In the genomic region with DNA sequence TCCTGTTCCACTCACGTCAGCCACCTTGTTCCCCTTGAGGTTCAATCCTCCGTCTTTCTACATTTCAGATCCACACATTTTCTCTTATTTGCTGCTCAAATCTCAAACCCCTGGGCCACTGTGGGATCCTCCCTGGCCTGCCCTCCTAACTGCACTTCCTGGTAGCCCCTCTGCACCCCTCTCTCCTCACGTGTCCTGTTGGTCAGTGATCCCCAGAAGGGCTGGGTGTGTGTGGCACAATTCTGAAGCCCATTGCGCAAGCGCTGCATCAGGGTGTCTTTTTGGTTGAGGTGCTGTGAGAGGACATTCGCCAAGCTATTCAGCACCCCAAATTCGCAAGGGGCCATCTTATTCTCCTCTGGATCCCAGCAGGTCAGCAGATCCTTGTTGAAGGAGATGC, we compare ENCODE assay signal across 33 cellular contexts. TPM values are rescaled to one million over a fixed set of nuclear protein-coding genes. Genes with fewer than 3 reads are reported as not detected.
DNase-seq lines count a peak whose midpoint lies in the region; ATAC-seq lines count a peak whose summit lies in the region.
"Had no signal": no experiment of that assay in that cellular context is flagged by ENCODE, and none has a peak within 500 bp of the region (broad histone marks: within the 10 kb centered on the region; RNA-seq: fewer than 3 reads in every experiment).

No MANE protein-coding gene starts in this region.

- no peak overlapping the region for H3K4me2 ChIP-seq in Karpas-422 (ENCODE audit: low read depth, low read length, poor library complexity, severe bottlenecking)

- H3K36me3 Mint-ChIP-seq in activated CD4-positive, alpha-beta T cell treated with anti-CD3 and anti-CD28 coated beads, Interleukin-2, amount 10 ng/mL, durations not matched to agents 24 days and 14 days (ENCODE audit: low read depth), result peaks cover 2% of the 10 kb centered on the region
- no peaks in the 10 kb centered on the region for H3K36me3 Mint-ChIP-seq in activated CD4-positive, alpha-beta T cell treated with anti-CD3 and anti-CD28 coated beads for 36 hours (ENCODE audit: low read depth)
- peaks cover 92% of the 10 kb centered on the region for H3K36me3 Mint-ChIP-seq in dendritic cell treated with granulocyte-macrophage colony-stimulating factor and Interleukin-4, amounts not matched to agents 40 ng/mL and 50 ng/mL, for 4 days (ENCODE audit: low read depth)
- peaks cover 59 to 78% of the 10 kb centered on the region in 2 donors for H3K36me3 Mint-ChIP-seq in stimulated activated naive B cell treated with anti-CD40 and anti-IgM and Interleukin-4, amounts not matched to agents 10 μg/mL and 1 μg/mL and 100 μg/mL, for 72 hours

- H4K20me1 ChIP-seq in Karpas-422 (ENCODE audit: insufficient read depth, low read depth, low read length), result no peaks in the 10 kb centered on the region

- H3K79me2 ChIP-seq in Karpas-422 (ENCODE audit: low read length), result peaks cover 17% of the 10 kb centered on the region
- H3K79me2 ChIP-seq: parathyroid adenoma had no signal

- ATAC-seq in activated CD4-positive, alpha-beta T cell treated with anti-CD3 and anti-CD28 coated beads for 36 hours, result no peak
- ATAC-seq in stimulated activated naive B cell treated with anti-CD40 and anti-IgM and Interleukin-4, amounts not matched to agents 10 μg/mL and 1 μg/mL and 100 μg/mL, for 72 hours (replicated peaks), result no peak
- ATAC-seq: effector memory CD8-positive, alpha-beta T cell; left cardiac atrium had no signal

- no peak overlapping the region for H3K27ac ChIP-seq in Karpas-422 (ENCODE audit: low read length)
- H3K27ac ChIP-seq: 22Rv1, C4-2B, cardiac muscle cell, colonic mucosa, parathyroid adenoma, tibial artery had no signal

- peaks cover 5% of the 10 kb centered on the region for H3K27me3 Mint-ChIP-seq in activated CD4-positive, alpha-beta T cell treated with anti-CD3 and anti-CD28 coated beads, Interleukin-2, amount 10 ng/mL, durations not matched to agents 24 days and 14 days
- no peaks in the 10 kb centered on the region for H3K27me3 Mint-ChIP-seq in activated CD4-positive, alpha-beta T cell treated with anti-CD3 and anti-CD28 coated beads for 36 hours
- H3K27me3 Mint-ChIP-seq in dendritic cell treated with granulocyte-macrophage colony-stimulating factor and Interleukin-4, amounts not matched to agents 40 ng/mL and 50 ng/mL, for 4 days, result no peaks in the 10 kb centered on the region
- no peaks in the 10 kb centered on the region for H3K27me3 Mint-ChIP-seq in stimulated activated naive B cell treated with anti-CD40 and anti-IgM and Interleukin-4, amounts not matched to agents 10 μg/mL and 1 μg/mL and 100 μg/mL, for 72 hours
- H3K27me3 Mint-ChIP-seq: activated naive CD8-positive, alpha-beta T cell; effector memory CD8-positive, alpha-beta T cell had no signal

- POLR2A ChIA-PET in activated CD4-positive, alpha-beta T cell treated with anti-CD3 and anti-CD28 coated beads for 36 hours (lab: Charles Lee), result interaction anchor here (1.4 kb wide), 1 partner anchor 34 kb away, joined by 6 read pairs; no protein-coding TSS in a partner anchor

- H3K4me1 Mint-ChIP-seq in activated CD4-positive, alpha-beta T cell treated with anti-CD3 and anti-CD28 coated beads, Interleukin-2, amount 10 ng/mL, durations not matched to agents 24 days and 14 days, result peaks cover 34% of the 10 kb centered on the region
- peaks cover 38% of the 10 kb centered on the region for H3K4me1 Mint-ChIP-seq in activated CD4-positive, alpha-beta T cell treated with anti-CD3 and anti-CD28 coated beads for 36 hours
- peaks cover 77% of the 10 kb centered on the region for H3K4me1 Mint-ChIP-seq in dendritic cell treated with granulocyte-macrophage colony-stimulating factor and Interleukin-4, amounts not matched to agents 40 ng/mL and 50 ng/mL, for 4 days (ENCODE audit: low read depth)
- peaks cover 57 to 77% of the 10 kb centered on the region in 2 donors for H3K4me1 Mint-ChIP-seq in stimulated activated naive B cell treated with anti-CD40 and anti-IgM and Interleukin-4, amounts not matched to agents 10 μg/mL and 1 μg/mL and 100 μg/mL, for 72 hours

- H2AFZ ChIP-seq in Karpas-422 (ENCODE audit: low read length), result no peak overlapping the region
- H2AFZ ChIP-seq: parathyroid adenoma had no signal

- H3K4me1 ChIP-seq in Karpas-422 (ENCODE audit: low read length), result peaks cover 45% of the 10 kb centered on the region
- H3K4me1 ChIP-seq: Caco-2, colonic mucosa had no signal

- H3K9me3 Mint-ChIP-seq in activated CD4-positive, alpha-beta T cell treated with anti-CD3 and anti-CD28 coated beads, Interleukin-2, amount 10 ng/mL, durations not matched to agents 24 days and 14 days, result no peaks in the 10 kb centered on the region
- H3K9me3 Mint-ChIP-seq in activated CD4-positive, alpha-beta T cell treated with anti-CD3 and anti-CD28 coated beads for 36 hours (ENCODE audit: low read depth), result no peaks in the 10 kb centered on the region
- H3K9me3 Mint-ChIP-seq in dendritic cell treated with granulocyte-macrophage colony-stimulating factor and Interleukin-4, amounts not matched to agents 40 ng/mL and 50 ng/mL, for 4 days, result no peaks in the 10 kb centered on the region
- peaks cover 0 to 2% of the 10 kb centered on the region in 2 donors for H3K9me3 Mint-ChIP-seq in stimulated activated naive B cell treated with anti-CD40 and anti-IgM and Interleukin-4, amounts not matched to agents 10 μg/mL and 1 μg/mL and 100 μg/mL, for 72 hours
- H3K9me3 Mint-ChIP-seq: effector memory CD8-positive, alpha-beta T cell; immature natural killer cell; neural crest cell had no signal

- no peaks in the 10 kb centered on the region for H3K27me3 ChIP-seq in Karpas-422 (ENCODE audit: low read length)
- H3K27me3 ChIP-seq: colonic mucosa, stomach had no signal

- H3K9ac ChIP-seq in Karpas-422 (ENCODE audit: low read length), result no peak overlapping the region
- H3K9ac ChIP-seq: parathyroid adenoma had no signal

- no peak overlapping the region for H3K4me3 Mint-ChIP-seq in activated CD4-positive, alpha-beta T cell treated with anti-CD3 and anti-CD28 coated beads, Interleukin-2, amount 10 ng/mL, durations not matched to agents 24 days and 14 days
- H3K4me3 Mint-ChIP-seq in activated CD4-positive, alpha-beta T cell treated with anti-CD3 and anti-CD28 coated beads for 36 hours, result no peak overlapping the region
- peak overlapping the region; percentile 77 for H3K4me3 Mint-ChIP-seq in dendritic cell treated with granulocyte-macrophage colony-stimulating factor and Interleukin-4, amounts not matched to agents 40 ng/mL and 50 ng/mL, for 4 days
- H3K4me3 Mint-ChIP-seq in stimulated activated naive B cell treated with anti-CD40 and anti-IgM and Interleukin-4, amounts not matched to agents 10 μg/mL and 1 μg/mL and 100 μg/mL, for 72 hours, result peak overlapping the region; percentile 83 to 87
- H3K4me3 Mint-ChIP-seq: activated naive CD8-positive, alpha-beta T cell; effector memory CD8-positive, alpha-beta T cell; immature natural killer cell; neural crest cell had no signal

- H3K9me3 ChIP-seq in Karpas-422 (ENCODE audit: low read length), result no peaks in the 10 kb centered on the region
- H3K9me3 ChIP-seq: Caco-2, colonic mucosa, stomach, tibial artery had no signal

- CTCF ChIA-PET in activated CD4-positive, alpha-beta T cell treated with anti-CD3 and anti-CD28 coated beads for 36 hours (lab: Charles Lee), result interaction anchor here (7.2 to 7.6 kb wide), 2 partner anchors 16 to 47 kb away, joined by 87 to 137 read pairs; a partner anchor contains a TSS

- peaks cover 14% of the 10 kb centered on the region for H3K36me3 ChIP-seq in Karpas-422 (ENCODE audit: insufficient read depth, low read length)
- H3K36me3 ChIP-seq: cardiac muscle cell, colonic mucosa, tibial artery had no signal

- no peaks in the 10 kb centered on the region for H3K9me2 ChIP-seq in Karpas-422 (replicated peaks; ENCODE audit: insufficient read depth, low read length)

- peak; percentile 55 for DNase-seq in activated CD4-positive, alpha-beta T cell treated with anti-CD3 and anti-CD28 coated beads, Interleukin-2, amount 10 ng/mL, durations not matched to agents 24 days and 14 days
- DNase-seq in activated CD4-positive, alpha-beta T cell treated with anti-CD3 and anti-CD28 coated beads for 36 hours, result no peak
- DNase-seq in Karpas-422 (peak; percentile 40), OCI-M1 (lab: John Stamatoyannopoulos, UW) (no peak), NCI-H2029 (lab: John Stamatoyannopoulos, UW) (no peak), OCI-M2 (lab: John Stamatoyannopoulos, UW; ENCODE audit: unreplicated experiment) (no peak)
- no peak for DNase-seq in stimulated activated naive B cell treated with anti-CD40 and anti-IgM and Interleukin-4, amounts not matched to agents 10 μg/mL and 1 μg/mL and 100 μg/mL, for 72 hours
- DNase-seq: activated CD4-positive, alpha-beta T cell treated with anti-CD3 and anti-CD28 coated beads for 4 hours; activated CD8-positive, alpha-beta memory T cell treated with anti-CD3 and anti-CD28 coated beads for 24 hours; activated effector memory CD4-positive, alpha-beta T cell treated with anti-CD3 and anti-CD28 coated beads, Interleukin-2, amount 50 U/mL, for 16 hours; activated T-cell treated with anti-CD3 and anti-CD28 coated beads, Interleukin-2, amount 50 U/mL, for 1 hour; Caco-2; colonic mucosa; effector memory CD8-positive, alpha-beta T cell; GOT3; immature natural killer cell; left cardiac atrium; mesenchymal stem cell; NCI-H146; NCI-H2107; NCI-H345; retina; stomach; SW 1271; tibial artery had no signal

- no peak overlapping the region for H3K27ac Mint-ChIP-seq in activated CD4-positive, alpha-beta T cell treated with anti-CD3 and anti-CD28 coated beads, Interleukin-2, amount 10 ng/mL, durations not matched to agents 24 days and 14 days
- no peak overlapping the region for H3K27ac Mint-ChIP-seq in activated CD4-positive, alpha-beta T cell treated with anti-CD3 and anti-CD28 coated beads for 36 hours
- peak overlapping the region; percentile 98 for H3K27ac Mint-ChIP-seq in dendritic cell treated with granulocyte-macrophage colony-stimulating factor and Interleukin-4, amounts not matched to agents 40 ng/mL and 50 ng/mL, for 4 days
- H3K27ac Mint-ChIP-seq in stimulated activated naive B cell treated with anti-CD40 and anti-IgM and Interleukin-4, amounts not matched to agents 10 μg/mL and 1 μg/mL and 100 μg/mL, for 72 hours, result peak overlapping the region; percentile 81
- H3K27ac Mint-ChIP-seq: activated naive CD8-positive, alpha-beta T cell; effector memory CD8-positive, alpha-beta T cell had no signal

- H3K4me3 ChIP-seq in Karpas-422 (ENCODE audit: low read length), result no peak overlapping the region
- H3K4me3 ChIP-seq: cardiac muscle cell, colonic mucosa, stomach, tibial artery had no signal

- intact Hi-C loops in activated CD4-positive, alpha-beta T cell treated with anti-CD3 and anti-CD28 coated beads, Interleukin-2, amount 10 ng/mL, durations not matched to agents 24 days and 14 days (cut with micrococcal nuclease), result no loop called here
- intact Hi-C loops in activated CD4-positive, alpha-beta T cell treated with anti-CD3 and anti-CD28 coated beads for 36 hours (cut with DNase I, micrococcal nuclease), result no loop called here
- intact Hi-C loops in dendritic cell treated with granulocyte-macrophage colony-stimulating factor and Interleukin-4, amounts not matched to agents 40 ng/mL and 50 ng/mL, for 4 days (cut with micrococcal nuclease), result loop anchor here (5.0 kb wide), 1 partner anchor 34 kb away; no protein-coding TSS in a partner anchor

RNA-seq across cellular contexts. Expression of a gene that starts 2.3 kb away (rescaled TPM):
- total RNA-seq in activated CD4-positive, alpha-beta T cell treated with anti-CD3 and anti-CD28 coated beads, Interleukin-2, amount 10 ng/mL, durations not matched to agents 24 days and 14 days, result 0.75 and 0.80 TPM in 2 replicates
- total RNA-seq in activated CD4-positive, alpha-beta T cell treated with anti-CD3 and anti-CD28 coated beads for 36 hours, result 1 to 10 TPM; 1.9 to 2.3 TPM
- total RNA-seq in Karpas-422 (2014; rRNA removed; shearing (Covaris generic); ENCODE audit: low replicate concordance), result 116 and 142 TPM in 2 replicates
- total RNA-seq: Caco-2, cardiac muscle cell, LHCN-M2 had no signal

RNA-seq across cellular contexts. Expression of a gene that starts 14.4 kb away (rescaled TPM):
- total RNA-seq in activated CD4-positive, alpha-beta T cell treated with anti-CD3 and anti-CD28 coated beads, Interleukin-2, amount 10 ng/mL, durations not matched to agents 24 days and 14 days, result 8.1 and 8.7 TPM in 2 replicates
- total RNA-seq in activated CD4-positive, alpha-beta T cell treated with anti-CD3 and anti-CD28 coated beads for 36 hours, result 10 to 100 TPM; 11.8 TPM
- 325 and 451 TPM in 2 replicates for total RNA-seq in Karpas-422 (2014; rRNA removed; shearing (Covaris generic); ENCODE audit: low replicate concordance)

RNA-seq across cellular contexts. Expression of a gene that starts 29.9 kb away (rescaled TPM):
- 320 TPM in 2 replicates for total RNA-seq in activated CD4-positive, alpha-beta T cell treated with anti-CD3 and anti-CD28 coated beads, Interleukin-2, amount 10 ng/mL, durations not matched to agents 24 days and 14 days
- total RNA-seq in activated CD4-positive, alpha-beta T cell treated with anti-CD3 and anti-CD28 coated beads for 36 hours, result 100 to 1,000 TPM; 230 to 338 TPM
- 201 and 221 TPM in 2 replicates for total RNA-seq in Karpas-422 (2014; rRNA removed; shearing (Covaris generic); ENCODE audit: low replicate concordance)

Comparison
In these comparisons a context has a peak if more than half of its experiments do, and no peak if none do; other contexts are left out.
1. DNase-seq: peak in activated CD4-positive, alpha-beta T cell treated with anti-CD3 and anti-CD28 coated beads, Interleukin-2, amount 10 ng/mL, durations not matched to agents 24 days and 14 days (single experiment) and Karpas-422 (single experiment); none in activated CD4-positive, alpha-beta T cell treated with anti-CD3 and anti-CD28 coated beads for 36 hours (single experiment), stimulated activated naive B cell treated with anti-CD40 and anti-IgM and Interleukin-4, amounts not matched to agents 10 μg/mL and 1 μg/mL and 100 μg/mL, for 72 hours (single experiment), OCI-M1 (single experiment), NCI-H2029 (single experiment) and OCI-M2 (single experiment).
2. H3K27ac Mint-ChIP-seq: peak in dendritic cell treated with granulocyte-macrophage colony-stimulating factor and Interleukin-4, amounts not matched to agents 40 ng/mL and 50 ng/mL, for 4 days (single experiment) and stimulated activated naive B cell treated with anti-CD40 and anti-IgM and Interleukin-4, amounts not matched to agents 10 μg/mL and 1 μg/mL and 100 μg/mL, for 72 hours (single experiment); none in activated CD4-positive, alpha-beta T cell treated with anti-CD3 and anti-CD28 coated beads, Interleukin-2, amount 10 ng/mL, durations not matched to agents 24 days and 14 days (single experiment) and activated CD4-positive, alpha-beta T cell treated with anti-CD3 and anti-CD28 coated beads for 36 hours (single experiment).
3. H3K4me3 Mint-ChIP-seq: peak in dendritic cell treated with granulocyte-macrophage colony-stimulating factor and Interleukin-4, amounts not matched to agents 40 ng/mL and 50 ng/mL, for 4 days (single experiment) and stimulated activated naive B cell treated with anti-CD40 and anti-IgM and Interleukin-4, amounts not matched to agents 10 μg/mL and 1 μg/mL and 100 μg/mL, for 72 hours (2 of 2); none in activated CD4-positive, alpha-beta T cell treated with anti-CD3 and anti-CD28 coated beads, Interleukin-2, amount 10 ng/mL, durations not matched to agents 24 days and 14 days (single experiment) and activated CD4-positive, alpha-beta T cell treated with anti-CD3 and anti-CD28 coated beads for 36 hours (single experiment).
4. RNA of a gene that starts 2.3 kb away (total RNA-seq): 116 to 142 TPM in Karpas-422; 1.9 to 2.3 TPM in activated CD4-positive, alpha-beta T cell treated with anti-CD3 and anti-CD28 coated beads for 36 hours and 0.75 to 0.80 TPM in activated CD4-positive, alpha-beta T cell treated with anti-CD3 and anti-CD28 coated beads, Interleukin-2, amount 10 ng/mL, durations not matched to agents 24 days and 14 days; every median in the first group is over 10 times any median in the second.
5. RNA of a gene that starts 14.4 kb away (total RNA-seq): 325 to 451 TPM in Karpas-422; 11.8 TPM in activated CD4-positive, alpha-beta T cell treated with anti-CD3 and anti-CD28 coated beads for 36 hours and 8.1 to 8.7 TPM in activated CD4-positive, alpha-beta T cell treated with anti-CD3 and anti-CD28 coated beads, Interleukin-2, amount 10 ng/mL, durations not matched to agents 24 days and 14 days; every median in the first group is over 10 times any median in the second.